Comparison of ENCODE assay signal across 14 cellular contexts in genomic region chr19:32104465-32105235, GRCh38.
DNase-seq lines count a peak whose midpoint lies in the region; ATAC-seq, FAIRE-seq and TF ChIP-seq lines count a peak whose summit lies in the region.
"Had no signal": no experiment of that assay in that cellular context is flagged by ENCODE, and none has a peak within 500 bp of the region (broad histone marks: within the 10 kb centered on the region; RNA-seq: fewer than 3 reads in every experiment).

No MANE protein-coding gene starts in this region.

- no peak for TF ChIP-seq EP300 in HepG2 (IDR thresholded peaks at IDR 0.05; ENCODE audit: low read depth in 2 of 2, low read length in 2 of 2)
- TF ChIP-seq EP300 in HepG2 (CRISPR knock-in tag; IDR thresholded peaks at IDR 0.05; ENCODE audit: borderline replicate concordance): no peak

- POLR2A ChIA-PET in HepG2 (lab: Yijun Ruan, JAX): no interaction called here

- no peak for DNase-seq in HepG2 (ENCODE audit: low spot score)
- no peak for DNase-seq in right lobe of liver
- DNase-seq in SW480 (ENCODE audit: low spot score): peak; percentile 99
- DNase-seq in left colon: peak in 1 of 2 donors; percentile 8
- DNase-seq in G401 (ENCODE audit: low spot score): no peak
- DNase-seq: activated T-cell treated with anti-CD3 and anti-CD28 coated beads, Interleukin-2, amount 50 U/mL, for 4 hours; GDM1; midbrain; NCI-H187 treated with DMSO at 0.1 percent for 48 hours had no signal

- H3K4me1 ChIP-seq in HepG2 (ENCODE audit: insufficient read depth, low read length) (no peaks in the 10 kb centered on the region), right lobe of liver (no peaks in the 10 kb centered on the region)

- H3K9ac ChIP-seq in HepG2 (ENCODE audit: insufficient read depth, low read depth, low read length): no peak overlapping the region

- peaks cover 0 to 7% of the 10 kb centered on the region in 2 experiments; a peak in 1 of 5 replicates for H3K27me3 ChIP-seq in HepG2 (ENCODE audit: control insufficient read depth in 1 of 2, insufficient read depth in 2 of 2, low read length in 2 of 2)
- H3K27me3 ChIP-seq in right lobe of liver: no peaks in the 10 kb centered on the region

- peaks cover 24% of the 10 kb centered on the region for H3K27me3 Mint-ChIP-seq in activated T-helper 17 cell treated with anti-CD3 and anti-CD28 coated beads, Interleukin-2, amount 50 U/mL, for 72 hours

- TF ChIP-seq CTCF in HepG2 (CRISPR knock-in tag; IDR thresholded peaks at IDR 0.05) (no peak), right lobe of liver (IDR thresholded peaks at IDR 0.05) (no peak)

- H3K4me3 ChIP-seq in HepG2 (replicated peaks in 1 of 3; ENCODE audit: insufficient read depth in 1 of 3, low read depth in 2 of 3, low read length in 3 of 3) (no peak overlapping the region), right lobe of liver (no peak overlapping the region)
- H3K4me3 ChIP-seq: tibial nerve had no signal

- no peaks in the 10 kb centered on the region for H3K4me1 Mint-ChIP-seq in activated T-helper 17 cell treated with anti-CD3 and anti-CD28 coated beads, Interleukin-2, amount 50 U/mL, for 72 hours

- intact Hi-C loops in HepG2 (cut with micrococcal nuclease; ENCODE audit: unreplicated experiment): no loop called here
- intact Hi-C loops in right lobe of liver (cut with DNase I): no loop called here
- intact Hi-C loops in left colon (cut with DNase I, micrococcal nuclease): no loop called here

- no TSS peak for BruUV-seq in HepG2 (replicated peaks; lab: Mats Ljungman, UMichigan)

- no peaks in the 10 kb centered on the region for H3K36me3 Mint-ChIP-seq in activated T-helper 17 cell treated with anti-CD3 and anti-CD28 coated beads, Interleukin-2, amount 50 U/mL, for 72 hours (ENCODE audit: low read depth)

- ATAC-seq in HepG2 (peak; percentile 35; the same call in 1 of the 3 replicates), right lobe of liver (no peak), left colon (peak; percentile 81), GM18873 (IDR thresholded peaks at IDR 0.05; ENCODE audit: low FRiP score, unreplicated experiment) (no peak), HG03039 (IDR thresholded peaks at IDR 0.05; ENCODE audit: unreplicated experiment) (no peak)
- no peak for ATAC-seq in activated T-helper 17 cell treated with anti-CD3 and anti-CD28 coated beads, Interleukin-2, amount 50 U/mL, for 72 hours (replicated peaks)
- ATAC-seq: activated CD4-positive, CD25-positive, alpha-beta regulatory T cell treated with anti-CD3 and anti-CD28 coated beads, Interleukin-2, amount 50 U/mL, for 24 hours; activated T-cell treated with anti-CD3 and anti-CD28 coated beads, Interleukin-2, amount 50 U/mL, for 4 hours had no signal

- CTCF ChIA-PET in HepG2 (lab: Yijun Ruan, JAX; ENCODE audit: low intra/inter-chr PET ratio, low total read pairs): no interaction called here

- in situ Hi-C loops in HepG2 (cut with HindIII; ENCODE audit: extremely low pct_ligation_motif_present, low pct_unique_long_range_greater_than_20kb): no loop called here
- in situ Hi-C loops in G401 (cut with HindIII; ENCODE audit: low sequenced_read_pairs): no loop called here

- H3K4me3 Mint-ChIP-seq in activated T-helper 17 cell treated with anti-CD3 and anti-CD28 coated beads, Interleukin-2, amount 50 U/mL, for 72 hours: no peak overlapping the region
- H3K4me3 Mint-ChIP-seq: activated T-cell treated with anti-CD3 and anti-CD28 coated beads, Interleukin-2, amount 50 U/mL, for 4 hours had no signal

- no peak for TF ChIP-seq RAD21 in HepG2 (CRISPR knock-in tag; IDR thresholded peaks at IDR 0.05)

- WGBS in HepG2 (ENCODE audit: low lambda C conversion rate): 30% methylated on average over 16 of the region's 17 CpGs
- 41% methylated on average over 13 of the region's 17 CpGs for WGBS in right lobe of liver (ENCODE audit: insufficient coverage, low coverage, low lambda C conversion rate, missing lambda C conversion rate)

- H3K27ac ChIP-seq in HepG2 (ENCODE audit: extremely low read length, insufficient read depth, low read length) (no peak overlapping the region), right lobe of liver (no peak overlapping the region)
- H3K27ac ChIP-seq: tibial nerve had no signal

- H3K36me3 ChIP-seq in HepG2 (replicated peaks in 1 of 2; ENCODE audit: control insufficient read depth in 1 of 2, insufficient read depth in 2 of 2, low read length in 2 of 2) (no peaks in the 10 kb centered on the region), right lobe of liver (no peaks in the 10 kb centered on the region)
- H3K36me3 ChIP-seq: tibial nerve had no signal

- H3K79me2 ChIP-seq in HepG2 (ENCODE audit: insufficient read depth, low read length): no peaks in the 10 kb centered on the region

- TF ChIP-seq POLR2A in HepG2 (IDR thresholded peaks at IDR 0.05; ENCODE audit: insufficient read depth in 1 of 2, low read depth in 2 of 2, low read length in 2 of 2) (no peak), right lobe of liver (IDR thresholded peaks at IDR 0.05) (no peak)

- no peak overlapping the region for H2AFZ ChIP-seq in HepG2 (ENCODE audit: low read length)

- no peak overlapping the region for H3K4me2 ChIP-seq in HepG2 (ENCODE audit: low read depth, low read length)

- no peaks in the 10 kb centered on the region for H4K20me1 ChIP-seq in HepG2 (ENCODE audit: insufficient read depth, low read length)

- no peaks in the 10 kb centered on the region for H3K9me3 Mint-ChIP-seq in activated T-helper 17 cell treated with anti-CD3 and anti-CD28 coated beads, Interleukin-2, amount 50 U/mL, for 72 hours

- no peak for FAIRE-seq in HepG2 (lab: Jason Lieb, UNC)

- no peak overlapping the region for H3K27ac Mint-ChIP-seq in activated T-helper 17 cell treated with anti-CD3 and anti-CD28 coated beads, Interleukin-2, amount 50 U/mL, for 72 hours

- peaks cover 20% of the 10 kb centered on the region for H3K9me3 ChIP-seq in HepG2 (ENCODE audit: low read length)
- no peaks in the 10 kb centered on the region for H3K9me3 ChIP-seq in right lobe of liver

TF ChIP-seq in HepG2, 621 proteins besides CTCF, POLR2A, EP300 and RAD21 (continues in another document):
- no peak for TF ChIP-seq ZNF580 (CRISPR knock-in tag; IDR thresholded peaks at IDR 0.05; ENCODE audit: borderline replicate concordance, low read depth)
- TF ChIP-seq ZNF121 (CRISPR knock-in tag; IDR thresholded peaks at IDR 0.05): no peak
- TF ChIP-seq ZHX2 (IDR thresholded peaks at IDR 0.05; ENCODE audit: low read depth): no peak
- TF ChIP-seq ZHX2 (CRISPR knock-in tag; IDR thresholded peaks at IDR 0.05; ENCODE audit: borderline replicate concordance): no peak
- no peak for TF ChIP-seq ZFX (CRISPR knock-in tag; IDR thresholded peaks at IDR 0.05; ENCODE audit: low read depth)
- TF ChIP-seq CEBPB (IDR thresholded peaks at IDR 0.05; ENCODE audit: borderline replicate concordance, low read depth, low read length): no peak
- TF ChIP-seq PAF1 (CRISPR knock-in tag; IDR thresholded peaks at IDR 0.05): no peak
- no peak for TF ChIP-seq ZNF431 (CRISPR knock-in tag; IDR thresholded peaks at IDR 0.05; ENCODE audit: borderline replicate concordance, low read depth)
- no peak for TF ChIP-seq ZFYVE20 (CRISPR knock-in tag; IDR thresholded peaks at IDR 0.05; ENCODE audit: borderline replicate concordance, low read depth)
- TF ChIP-seq SMAD9 (CRISPR knock-in tag; IDR thresholded peaks at IDR 0.05): no peak

Comparison
In these comparisons a context has a peak if more than half of its experiments do, and no peak if none do; other contexts are left out.
1. ATAC-seq: peak in HepG2 (single experiment) and left colon (single experiment); none in right lobe of liver (0 of 4), GM18873 (single experiment), activated T-helper 17 cell treated with anti-CD3 and anti-CD28 coated beads, Interleukin-2, amount 50 U/mL, for 72 hours (single experiment) and HG03039 (single experiment).